In genomic region chr3:12663936-12664908, GRCh38 we compare ENCODE assay signal across 8 cellular contexts. TPM values are rescaled to one million over a fixed set of nuclear protein-coding genes. Genes with fewer than 3 reads are reported as not detected.
DNase-seq lines count a peak whose midpoint lies in the region; ATAC-seq and TF ChIP-seq lines count a peak whose summit lies in the region.

Gene RAF1, minus strand, starts transcription at chr3:12664117. Its CDS starts 45,396 bp downstream, at chr3:12618721.

- H3K9ac ChIP-seq in mucosa of stomach (ENCODE audit: low read length), result peak within 1 kb of the TSS; percentile 96

- H3K27ac Mint-ChIP-seq in activated T-cell treated with anti-CD3 and anti-CD28 coated beads, Interleukin-2, amount 50 U/mL, for 24 hours, result peak within 1 kb of the TSS; percentile 98

- H3K9me3 Mint-ChIP-seq in activated T-cell treated with anti-CD3 and anti-CD28 coated beads, Interleukin-2, amount 50 U/mL, for 24 hours, result no peaks in the 10 kb centered on the region

- peak; percentile 88 for TF ChIP-seq POLR2A in erythroblast (IDR thresholded peaks at IDR 0.05; ENCODE audit: low read length)

- H3K4me3 Mint-ChIP-seq in activated T-cell treated with anti-CD3 and anti-CD28 coated beads, Interleukin-2, amount 50 U/mL, for 24 hours, result peak within 1 kb of the TSS; percentile 83

- ATAC-seq in GM21717 (IDR thresholded peaks at IDR 0.05; ENCODE audit: unreplicated experiment), result peak; percentile 88

- H3K27me3 ChIP-seq in mucosa of stomach (ENCODE audit: control insufficient read depth, insufficient read depth, low read length), result no peaks in the 10 kb centered on the region

- peaks cover 35% of the 10 kb centered on the region for H3K4me1 Mint-ChIP-seq in activated T-cell treated with anti-CD3 and anti-CD28 coated beads, Interleukin-2, amount 50 U/mL, for 24 hours (ENCODE audit: low read depth)

- no peaks in the 10 kb centered on the region for H3K9me3 ChIP-seq in mucosa of stomach (ENCODE audit: control insufficient read depth, low read length)

- in situ Hi-C loops in KBM-7 (cut with MboI; ENCODE audit: low pct_unique_long_range_greater_than_20kb, low sequenced_read_pairs), result no loop called here

- H3K27me3 Mint-ChIP-seq in activated T-cell treated with anti-CD3 and anti-CD28 coated beads, Interleukin-2, amount 50 U/mL, for 24 hours, result no peaks in the 10 kb centered on the region

- peaks cover 24% of the 10 kb centered on the region for H3K36me3 Mint-ChIP-seq in activated T-cell treated with anti-CD3 and anti-CD28 coated beads, Interleukin-2, amount 50 U/mL, for 24 hours (ENCODE audit: low read depth)

- no peaks in the 10 kb centered on the region for H3K36me3 ChIP-seq in mucosa of stomach (ENCODE audit: control insufficient read depth, insufficient read depth, low read length)

- H3K4me3 ChIP-seq in mucosa of stomach (ENCODE audit: low read length), result peak within 1 kb of the TSS; percentile 64

- peak; percentile 65 for DNase-seq in DMS153 treated with DMSO at 0.1 percent for 48 hours (lab: John Stamatoyannopoulos, UW; ENCODE audit: unreplicated experiment)
- peak; percentile 98 for DNase-seq in KBM-7
- peak; percentile 97 for DNase-seq in activated T-cell treated with anti-CD3 and anti-CD28 coated beads, Interleukin-2, amount 50 U/mL, for 24 hours
- DNase-seq in erythroblast (lab: John Stamatoyannopoulos, UW), result peak; percentile 98 to 99
- DNase-seq in stimulated activated CD8-positive, alpha-beta memory T cell treated with anti-CD3 and anti-CD28 coated beads, Interleukin-7, amount 100 ng/mL, for 1 hour (ENCODE audit: low read depth in 2 of 2), result peak; percentile 91 to 95

- peaks cover 21% of the 10 kb centered on the region for H3K4me1 ChIP-seq in mucosa of stomach (ENCODE audit: control insufficient read depth, insufficient read depth, low read length)

TF ChIP-seq in PFSK-1, 5 proteins besides CTCF, POLR2A, EP300 and RAD21:
- TF ChIP-seq SIN3A (IDR thresholded peaks at IDR 0.05; ENCODE audit: borderline replicate concordance, insufficient read depth, low read length), result no peak
- peak; percentile 7 to 18; a peak in 1 of 4 replicates for TF ChIP-seq REST (IDR thresholded peaks at IDR 0.05; ENCODE audit: insufficient read depth in 1 of 2, low read depth in 2 of 2, low read length in 2 of 2)
- peak; percentile 85; the same call in 1 of the 2 replicates for TF ChIP-seq TAF1 (IDR thresholded peaks at IDR 0.05; ENCODE audit: borderline replicate concordance, insufficient read depth, low read length)
- peak; percentile 93 for TF ChIP-seq POLR2AphosphoS5 (IDR thresholded peaks at IDR 0.05; ENCODE audit: low read depth, low read length)
- peak; percentile 74 for TF ChIP-seq FOXP2 (optimal IDR thresholded peaks at IDR 0.05; ENCODE audit: borderline replicate concordance, extremely low read depth, extremely low read length, insufficient read depth)

RNA-seq across cellular contexts. Expression of gene RAF1, which starts in this region (rescaled TPM):
- polyA plus RNA-seq in PFSK-1 (2012; ENCODE audit: insufficient read length, low read depth), result 28.9 TPM

Comparison
In these comparisons a context has a peak if more than half of its experiments do, and no peak if none do; other contexts are left out.
1. Peak in every context shown above with its lines: DNase-seq, ATAC-seq and H3K4me3 ChIP-seq.